In genomic region chr16:15506441-15506840, GRCh38 we compare ENCODE assay signal across 24 cellular contexts.
"Had no signal": no experiment of that assay in that cellular context is flagged by ENCODE, and none has a peak within 500 bp of the region (broad histone marks: within the 10 kb centered on the region; RNA-seq: fewer than 3 reads in every experiment).

No MANE protein-coding gene starts in this region.

- H2AFZ ChIP-seq: hepatocyte had no signal

- H3K4me2 ChIP-seq: hepatocyte had no signal

- DNase-seq: cortex of kidney; endodermal cell; erythroblast; foreskin melanocyte; kidney; left cardiac atrium; left ventricle myocardium inferior; lower lobe of right lung; mesenchymal stem cell; midbrain; naive B cell; occipital lobe; psoas muscle; spleen; stimulated activated CD4-positive, alpha-beta T cell treated with anti-CD3 and anti-CD28 coated beads, Interleukin-15, amount 100 ng/mL, for 24 hours; stimulated activated CD4-positive, alpha-beta T cell treated with anti-CD3 and anti-CD28 coated beads, Interleukin-1b, Interleukin-23, amount 100 ng/mL, for 48 hours; stimulated activated CD4-positive, alpha-beta T cell treated with anti-CD3 and anti-CD28 coated beads, Interleukin-4, amount 100 ng/mL, for 4 hours; stimulated activated naive CD4-positive, alpha-beta T cell; stomach; substantia nigra; trophoblast cell had no signal

- H3K36me3 ChIP-seq: left ventricle myocardium inferior, lower lobe of right lung, spleen, stomach, thoracic aorta had no signal

- H3K9me3 ChIP-seq: left ventricle myocardium inferior, lower lobe of right lung, psoas muscle, spleen, stomach, thoracic aorta had no signal

- H3K27ac ChIP-seq: hepatocyte had no signal

- H3K27me3 ChIP-seq: stomach had no signal

- ATAC-seq: lower lobe of right lung, sciatic nerve had no signal

- H3K4me3 ChIP-seq: hepatocyte, left ventricle myocardium inferior, lower lobe of right lung, psoas muscle, spleen, stomach, thoracic aorta had no signal
